In the genomic region with DNA sequence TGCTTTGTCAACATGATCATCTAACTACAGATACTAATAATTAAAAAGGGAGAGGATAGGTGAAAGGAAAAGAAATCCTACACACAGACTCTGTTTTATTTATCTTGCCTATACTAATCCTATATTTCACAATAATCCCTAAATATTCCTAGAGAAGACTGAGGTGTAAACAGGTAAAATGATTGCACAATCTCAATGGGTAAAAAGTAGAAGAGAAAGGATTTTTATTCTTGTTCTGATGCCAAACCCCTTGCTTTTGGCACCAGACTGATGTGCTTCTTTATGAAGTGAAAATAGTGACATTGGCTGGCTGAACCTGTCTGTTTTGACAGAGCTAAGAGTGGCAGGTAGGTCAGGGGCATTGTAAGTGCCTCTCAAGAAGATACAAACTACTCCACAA, we compare ENCODE assay signal across 20 cellular contexts.
DNase-seq lines count a peak whose midpoint lies in the region; ATAC-seq, FAIRE-seq and TF ChIP-seq lines count a peak whose summit lies in the region.
"Had no signal": no experiment of that assay in that cellular context is flagged by ENCODE, and none has a peak within 500 bp of the region (broad histone marks: within the 10 kb centered on the region; RNA-seq: fewer than 3 reads in every experiment).

No MANE protein-coding gene starts in this region.

- H3K36me3 Mint-ChIP-seq in MCF 10A (ENCODE audit: insufficient read depth, unreplicated experiment) (no peaks in the 10 kb centered on the region), HFFc6 (ENCODE audit: low read depth) (no peaks in the 10 kb centered on the region)
- H3K36me3 Mint-ChIP-seq: CD4-positive, alpha-beta memory T cell had no signal

- no peak for TF ChIP-seq RAD21 in H1 (IDR thresholded peaks at IDR 0.05 in 1 of 2, conservative IDR thresholded peaks at IDR 0.05 in 1 of 2; ENCODE audit: low read depth in 2 of 2, low read length in 2 of 2)

- no peak for TF ChIP-seq EP300 in H1 (IDR thresholded peaks at IDR 0.05; ENCODE audit: borderline replicate concordance in 1 of 2, low read depth in 2 of 2, low read length in 2 of 2)

- intact Hi-C loops in MCF 10A (cut with micrococcal nuclease) = no loop called here
- intact Hi-C loops in breast epithelium (cut with DNase I; ENCODE audit: low total_unique reads) = no loop called here
- intact Hi-C loops in PC-3 (cut with micrococcal nuclease) = loop anchor here (10.0 kb wide), 1 partner anchor 72 kb away; no protein-coding TSS in a partner anchor

- no peak overlapping the region for H3K23ac ChIP-seq in H1 (ENCODE audit: insufficient read length)

- H3K4me3 Mint-ChIP-seq in MCF 10A (ENCODE audit: unreplicated experiment) (no peak overlapping the region), HFFc6 (no peak overlapping the region)
- H3K4me3 Mint-ChIP-seq: CD4-positive, alpha-beta memory T cell had no signal

- H3K18ac ChIP-seq in H1 (ENCODE audit: extremely low read depth, low read length) = no peak overlapping the region

- H3K4ac ChIP-seq in H1 (replicated peaks; ENCODE audit: insufficient read length, low read depth, low read length) = no peak overlapping the region

- no peak overlapping the region for H3K14ac ChIP-seq in H1 (ENCODE audit: insufficient read length)

- no peak overlapping the region for H2BK15ac ChIP-seq in H1 (ENCODE audit: low read length)

- H3K4me2 ChIP-seq in PC-3 (ENCODE audit: low read length) = 0 out of 2 replicates have a peak overlapping the region, but pooled peaks have one; percentile 5
- no peak overlapping the region for H3K4me2 ChIP-seq in SU-DHL-6 (ENCODE audit: low read depth, low read length, poor library complexity, severe bottlenecking)
- no peak overlapping the region for H3K4me2 ChIP-seq in H1 (ENCODE audit: insufficient read depth in 1 of 2, low read depth in 2 of 2, low read length in 2 of 2)

- H2BK12ac ChIP-seq in H1 (ENCODE audit: low read depth, low read length) = no peak overlapping the region

- POLR2A ChIA-PET in MCF 10A (lab: Yijun Ruan, JAX) (interaction anchor here (0.5 kb wide), 1 partner anchor 514 kb away, joined by 4 read pairs; no protein-coding TSS in a partner anchor), PC-3 (lab: Charles Lee; ENCODE audit: unreplicated experiment) (interaction anchor here (0.6 kb wide), 1 partner anchor 93 kb away, joined by 5 read pairs; no protein-coding TSS in a partner anchor), H1 (lab: Charles Lee; ENCODE audit: partially characterized antibody) (no interaction called here)

- H3K4me1 Mint-ChIP-seq in MCF 10A (ENCODE audit: insufficient read depth, unreplicated experiment) = no peaks in the 10 kb centered on the region
- H3K4me1 Mint-ChIP-seq in HFFc6 (ENCODE audit: low read depth) = no peaks in the 10 kb centered on the region
- H3K4me1 Mint-ChIP-seq: CD4-positive, alpha-beta memory T cell had no signal

- H3K27me3 Mint-ChIP-seq in MCF 10A (ENCODE audit: insufficient read depth, unreplicated experiment) (no peaks in the 10 kb centered on the region), HFFc6 (ENCODE audit: insufficient read depth) (no peaks in the 10 kb centered on the region)

- no peak overlapping the region for H3K56ac ChIP-seq in H1 (replicated peaks; ENCODE audit: insufficient read length, low read depth, low read length)

- H4K20me1 ChIP-seq in PC-3 (ENCODE audit: low read length) = no peaks in the 10 kb centered on the region
- H4K20me1 ChIP-seq in SU-DHL-6 (ENCODE audit: low read depth, low read length) = no peaks in the 10 kb centered on the region
- H4K20me1 ChIP-seq in H1 (replicated peaks in 1 of 2; ENCODE audit: control insufficient read depth in 1 of 2, insufficient read depth in 2 of 2, low read length in 2 of 2) = no peaks in the 10 kb centered on the region

- H2AFZ ChIP-seq in PC-3 (ENCODE audit: low read length) (no peak overlapping the region), SU-DHL-6 (ENCODE audit: low read depth, low read length, severe bottlenecking) (peak overlapping the region; percentile 5), H1 (ENCODE audit: low read length) (peak overlapping the region; percentile 6; the same call in 1 of the 2 replicates)

- no peak overlapping the region for H4K5ac ChIP-seq in H1 (ENCODE audit: insufficient read length, low read depth, low read length)

- H3K79me1 ChIP-seq in H1 (ENCODE audit: low read depth, low read length) = no peaks in the 10 kb centered on the region

- H3K79me2 ChIP-seq in PC-3 (ENCODE audit: low read length) (no peaks in the 10 kb centered on the region), SU-DHL-6 (ENCODE audit: insufficient read depth, low read length) (no peaks in the 10 kb centered on the region), H1 (ENCODE audit: control insufficient read depth in 1 of 2, insufficient read depth in 2 of 2, low read length in 2 of 2) (no peaks in the 10 kb centered on the region)

- H3K27ac Mint-ChIP-seq in MCF 10A (ENCODE audit: low read depth, unreplicated experiment) (no peak overlapping the region), HFFc6 (no peak overlapping the region)
- H3K27ac Mint-ChIP-seq: CD4-positive, alpha-beta memory T cell had no signal

- no peak overlapping the region for H4K91ac ChIP-seq in H1 (replicated peaks; ENCODE audit: insufficient read length, low read length)

- H3K36me3 ChIP-seq in breast epithelium (no peaks in the 10 kb centered on the region), PC-3 (ENCODE audit: low read depth, low read length) (no peaks in the 10 kb centered on the region), SU-DHL-6 (ENCODE audit: low read length) (no peaks in the 10 kb centered on the region), H1 (ENCODE audit: control insufficient read depth in 2 of 4, insufficient read depth in 4 of 4, low read length in 3 of 4) (no peaks in the 10 kb centered on the region)

- no peak overlapping the region for H4K8ac ChIP-seq in H1 (ENCODE audit: extremely low read depth, insufficient read depth, low read length)

- CTCF ChIA-PET in MCF 10A (lab: Yijun Ruan, JAX) (interaction anchor here (0.8 to 0.9 kb wide), 2 partner anchors 104 to 530 kb away, joined by 3 to 6 read pairs; no protein-coding TSS in a partner anchor), PC-3 (lab: Charles Lee) (interaction anchor here (0.6 kb wide), 1 partner anchor 204 kb away, joined by 4 read pairs; no protein-coding TSS in a partner anchor), H1 (lab: Charles Lee; ENCODE audit: partially characterized antibody) (no interaction called here)

- no peaks in the 10 kb centered on the region for H3K9me2 ChIP-seq in PC-3 (replicated peaks; ENCODE audit: low read length)
- H3K9me2 ChIP-seq in SU-DHL-6 (replicated peaks; ENCODE audit: insufficient read depth, low read length) = no peaks in the 10 kb centered on the region

- no peak for ATAC-seq in PC-3

- peaks cover 5% of the 10 kb centered on the region for H3F3A ChIP-seq in PC-3 (ENCODE audit: low read length, unreplicated experiment)
- no peaks in the 10 kb centered on the region for H3F3A ChIP-seq in SU-DHL-6 (ENCODE audit: insufficient read depth)

- H3K9ac ChIP-seq in PC-3 (ENCODE audit: low read length) (no peak overlapping the region), SU-DHL-6 (ENCODE audit: low read length) (no peak overlapping the region), H1 (replicated peaks in 1 of 4; ENCODE audit: extremely low read depth in 1 of 4, low read depth in 3 of 4, low read length in 3 of 4) (no peak overlapping the region)

- FAIRE-seq in H1 (lab: Jason Lieb, UNC) = no peak
- FAIRE-seq: GM12891, GM18507 had no signal

- no peak overlapping the region for H2AK5ac ChIP-seq in H1 (ENCODE audit: low read depth, low read length)

- TF ChIP-seq CTCF in MCF 10A (IDR thresholded peaks at IDR 0.05; ENCODE audit: unreplicated experiment) (no peak), breast epithelium (IDR thresholded peaks at IDR 0.05) (no peak), PC-3 (conservative IDR thresholded peaks at IDR 0.05; ENCODE audit: low read depth, low read length) (no peak), SU-DHL-6 (IDR thresholded peaks at IDR 0.05; ENCODE audit: insufficient read depth, low read length, poor library complexity, severe bottlenecking) (no peak), H1 (IDR thresholded peaks at IDR 0.05; ENCODE audit: control extremely low read depth in 1 of 3, insufficient read depth in 1 of 3, low read depth in 1 of 3, low read length in 3 of 3) (no peak), HFFc6 (IDR thresholded peaks at IDR 0.05) (no peak)

- TF ChIP-seq POLR2A in breast epithelium (IDR thresholded peaks at IDR 0.05) (no peak), H1 (IDR thresholded peaks at IDR 0.05; ENCODE audit: control extremely low read depth in 1 of 2, low read depth in 2 of 2, low read length in 2 of 2) (no peak)

- no peak overlapping the region for H2BK20ac ChIP-seq in H1 (ENCODE audit: low read length)

- H3K4me1 ChIP-seq in breast epithelium = no peaks in the 10 kb centered on the region
- peaks cover 27% of the 10 kb centered on the region for H3K4me1 ChIP-seq in PC-3 (ENCODE audit: insufficient read depth, low read length)
- H3K4me1 ChIP-seq in H1 (replicated peaks in 1 of 4; ENCODE audit: control insufficient read depth in 3 of 4, insufficient read depth in 4 of 4, low read length in 3 of 4) = no peaks in the 10 kb centered on the region

- no TSS peak for BruUV-seq in MCF 10A (replicated peaks; lab: Mats Ljungman, UMichigan)
- no TSS peak for BruUV-seq in PC-3 (replicated peaks; lab: Mats Ljungman, UMichigan)

- H3K23me2 ChIP-seq in H1 (ENCODE audit: low read depth, low read length) = no peaks in the 10 kb centered on the region

- H3K9me3 ChIP-seq in breast epithelium (no peaks in the 10 kb centered on the region), PC-3 (ENCODE audit: low read length) (no peaks in the 10 kb centered on the region), SU-DHL-6 (ENCODE audit: insufficient read depth, low read length) (no peaks in the 10 kb centered on the region), H1 (ENCODE audit: insufficient read depth in 2 of 2, low read depth in 1 of 2, low read length in 1 of 2) (no peaks in the 10 kb centered on the region)

- H3K27ac ChIP-seq in breast epithelium = no peak overlapping the region
- no peak overlapping the region; the same call in 1 of the 2 replicates for H3K27ac ChIP-seq in PC-3 (ENCODE audit: low read length)
- no peak overlapping the region for H3K27ac ChIP-seq in SU-DHL-6 (ENCODE audit: low read depth, low read length)
- no peak overlapping the region for H3K27ac ChIP-seq in H1 (ENCODE audit: low read depth, low read length)

- no peaks in the 10 kb centered on the region for H3K9me3 Mint-ChIP-seq in MCF 10A (ENCODE audit: unreplicated experiment)
- no peaks in the 10 kb centered on the region for H3K9me3 Mint-ChIP-seq in HFFc6

- DNase-seq in MCF 10A (ENCODE audit: unreplicated experiment) (peak; percentile 47), breast epithelium (ENCODE audit: low spot score in 2 of 2) (no peak), PC-3 (peak; percentile 59), H1 (ENCODE audit: low read depth in 1 of 2, low spot score in 2 of 2) (no peak), HFFc6 (no peak), GM19240 (ENCODE audit: insufficient read length, low spot score) (no peak)
- DNase-seq in activated CD4-positive, alpha-beta T cell treated with anti-CD3 and anti-CD28 coated beads for 4 hours = no peak
- DNase-seq: C1 segment of cervical spinal cord; Calu3; CD4-positive, alpha-beta memory T cell; COR-L47; DMS53; DMS79 treated with DMSO at 0.1 percent for 48 hours; GF-D8; GOT3; H7; HCEC 1CT had no signal

- no peak overlapping the region for H3K4me3 ChIP-seq in breast epithelium
- H3K4me3 ChIP-seq in PC-3 (ENCODE audit: low read length) = no peak overlapping the region
- no peak overlapping the region for H3K4me3 ChIP-seq in SU-DHL-6 (ENCODE audit: insufficient read depth, low read length, poor library complexity, severe bottlenecking)
- H3K4me3 ChIP-seq in H1 (ENCODE audit: extremely low read depth in 1 of 4, insufficient read depth in 2 of 4, low read depth in 3 of 4, low read length in 4 of 4) = no peak overlapping the region

- H2BK120ac ChIP-seq in H1 (replicated peaks; ENCODE audit: low read depth, low read length) = no peak overlapping the region

- H2BK5ac ChIP-seq in H1 (ENCODE audit: low read depth, low read length) = no peak overlapping the region

- no peaks in the 10 kb centered on the region for H3K27me3 ChIP-seq in breast epithelium
- H3K27me3 ChIP-seq in PC-3 (ENCODE audit: low read length) = no peaks in the 10 kb centered on the region
- H3K27me3 ChIP-seq in SU-DHL-6 (ENCODE audit: low read length) = no peaks in the 10 kb centered on the region
- H3K27me3 ChIP-seq in H1 (replicated peaks in 1 of 4; ENCODE audit: control insufficient read depth in 3 of 4, extremely low read depth in 1 of 4, insufficient read depth in 3 of 4, low read length in 3 of 4) = no peaks in the 10 kb centered on the region

Comparison
In these comparisons a context has a peak if more than half of its experiments do, and no peak if none do; other contexts are left out.
1. DNase-seq: peak in MCF 10A (single experiment) and PC-3 (single experiment); none in breast epithelium (0 of 2), H1 (0 of 2), HFFc6 (single experiment), activated CD4-positive, alpha-beta T cell treated with anti-CD3 and anti-CD28 coated beads for 4 hours (0 of 2) and GM19240 (single experiment).